18 cellular contexts compared by ENCODE assay signal in the genomic region with DNA sequence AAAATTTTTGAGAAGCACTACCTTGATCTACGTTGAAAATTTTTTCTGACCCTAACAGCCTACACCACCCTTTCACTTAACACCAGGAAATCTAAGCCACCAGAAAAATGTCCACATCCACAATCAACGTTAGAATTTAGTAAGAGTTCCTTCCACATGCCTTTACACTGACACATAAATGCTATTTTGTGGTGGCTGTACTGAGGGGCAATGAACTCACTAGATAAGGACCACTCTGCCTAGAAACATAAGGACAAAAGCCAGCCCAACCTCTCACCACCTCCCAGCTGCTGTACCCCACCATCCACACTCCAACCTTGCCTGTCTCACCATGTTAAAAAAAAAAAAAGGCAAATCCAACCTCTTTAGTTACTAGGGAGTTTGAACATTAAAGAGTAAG.
"Had no signal": no experiment of that assay in that cellular context is flagged by ENCODE, and none has a peak within 500 bp of the region (broad histone marks: within the 10 kb centered on the region; RNA-seq: fewer than 3 reads in every experiment).

No MANE protein-coding gene starts in this region.

- H3K4me3 ChIP-seq: suprapubic skin, transverse colon, uterus had no signal

- H3K27ac ChIP-seq: suprapubic skin, transverse colon, uterus, WERI-Rb-1 had no signal

- H3K27me3 Mint-ChIP-seq: activated naive CD8-positive, alpha-beta T cell treated with anti-CD3 and anti-CD28 coated beads, Interleukin-2, amount 50 U/mL, for 24 hours; naive B cell; stimulated activated naive CD8-positive, alpha-beta T cell treated with anti-CD3 and anti-CD28 coated beads, Interleukin-15, amount 100 ng/mL, for 72 hours had no signal

- H3K9me3 Mint-ChIP-seq: activated naive CD8-positive, alpha-beta T cell treated with anti-CD3 and anti-CD28 coated beads, Interleukin-2, amount 50 U/mL, for 24 hours; naive B cell; neural crest cell; stimulated activated naive CD8-positive, alpha-beta T cell treated with anti-CD3 and anti-CD28 coated beads, Interleukin-15, amount 100 ng/mL, for 72 hours had no signal

- H3K9me3 ChIP-seq: suprapubic skin, transverse colon, uterus had no signal

- H3K27me3 ChIP-seq: suprapubic skin, transverse colon, uterus had no signal

- H3K4me1 Mint-ChIP-seq: neural crest cell had no signal

- H3K4me3 Mint-ChIP-seq: activated naive CD8-positive, alpha-beta T cell treated with anti-CD3 and anti-CD28 coated beads, Interleukin-2, amount 50 U/mL, for 24 hours; neural crest cell; stimulated activated naive CD8-positive, alpha-beta T cell treated with anti-CD3 and anti-CD28 coated beads, Interleukin-15, amount 100 ng/mL, for 72 hours had no signal

- H3K27ac Mint-ChIP-seq: activated naive CD8-positive, alpha-beta T cell treated with anti-CD3 and anti-CD28 coated beads, Interleukin-2, amount 50 U/mL, for 24 hours had no signal

- DNase-seq: activated CD4-positive, alpha-beta T cell treated with anti-CD3 and anti-CD28 coated beads for 1 hour; activated CD8-positive, alpha-beta memory T cell treated with anti-CD3 and anti-CD28 coated beads for 24 hours; activated CD8-positive, alpha-beta memory T cell treated with anti-CD3 and anti-CD28 coated beads, Interleukin-2, amount 50 U/mL, for 48 hours; activated naive CD4-positive, alpha-beta T cell; activated naive CD8-positive, alpha-beta T cell treated with anti-CD3 and anti-CD28 coated beads, Interleukin-2, amount 50 U/mL, for 24 hours; aorta; foreskin fibroblast; hippocampal formation; naive B cell; retina; stimulated activated naive CD8-positive, alpha-beta T cell treated with anti-CD3 and anti-CD28 coated beads, Interleukin-15, amount 100 ng/mL, for 72 hours; SW 1271; T-helper 2 cell; transverse colon; uterus; WERI-Rb-1 had no signal

- H3K36me3 ChIP-seq: uterus had no signal

- H3K4me1 ChIP-seq: suprapubic skin, transverse colon, uterus had no signal
